1 cellular context compared by ENCODE assay signal in genomic region chr10:97632949-97633884, GRCh38.
TF ChIP-seq lines count a peak whose summit lies in the region.

Gene MORN4, minus strand, starts transcription at chr10:97633500. Its CDS starts 13,847 bp downstream, at chr10:97619653.

TF ChIP-seq in HepG2, 621 proteins besides CTCF, POLR2A, EP300 and RAD21 (continued from another document and continues in another):
- TF ChIP-seq, protein P1, sequence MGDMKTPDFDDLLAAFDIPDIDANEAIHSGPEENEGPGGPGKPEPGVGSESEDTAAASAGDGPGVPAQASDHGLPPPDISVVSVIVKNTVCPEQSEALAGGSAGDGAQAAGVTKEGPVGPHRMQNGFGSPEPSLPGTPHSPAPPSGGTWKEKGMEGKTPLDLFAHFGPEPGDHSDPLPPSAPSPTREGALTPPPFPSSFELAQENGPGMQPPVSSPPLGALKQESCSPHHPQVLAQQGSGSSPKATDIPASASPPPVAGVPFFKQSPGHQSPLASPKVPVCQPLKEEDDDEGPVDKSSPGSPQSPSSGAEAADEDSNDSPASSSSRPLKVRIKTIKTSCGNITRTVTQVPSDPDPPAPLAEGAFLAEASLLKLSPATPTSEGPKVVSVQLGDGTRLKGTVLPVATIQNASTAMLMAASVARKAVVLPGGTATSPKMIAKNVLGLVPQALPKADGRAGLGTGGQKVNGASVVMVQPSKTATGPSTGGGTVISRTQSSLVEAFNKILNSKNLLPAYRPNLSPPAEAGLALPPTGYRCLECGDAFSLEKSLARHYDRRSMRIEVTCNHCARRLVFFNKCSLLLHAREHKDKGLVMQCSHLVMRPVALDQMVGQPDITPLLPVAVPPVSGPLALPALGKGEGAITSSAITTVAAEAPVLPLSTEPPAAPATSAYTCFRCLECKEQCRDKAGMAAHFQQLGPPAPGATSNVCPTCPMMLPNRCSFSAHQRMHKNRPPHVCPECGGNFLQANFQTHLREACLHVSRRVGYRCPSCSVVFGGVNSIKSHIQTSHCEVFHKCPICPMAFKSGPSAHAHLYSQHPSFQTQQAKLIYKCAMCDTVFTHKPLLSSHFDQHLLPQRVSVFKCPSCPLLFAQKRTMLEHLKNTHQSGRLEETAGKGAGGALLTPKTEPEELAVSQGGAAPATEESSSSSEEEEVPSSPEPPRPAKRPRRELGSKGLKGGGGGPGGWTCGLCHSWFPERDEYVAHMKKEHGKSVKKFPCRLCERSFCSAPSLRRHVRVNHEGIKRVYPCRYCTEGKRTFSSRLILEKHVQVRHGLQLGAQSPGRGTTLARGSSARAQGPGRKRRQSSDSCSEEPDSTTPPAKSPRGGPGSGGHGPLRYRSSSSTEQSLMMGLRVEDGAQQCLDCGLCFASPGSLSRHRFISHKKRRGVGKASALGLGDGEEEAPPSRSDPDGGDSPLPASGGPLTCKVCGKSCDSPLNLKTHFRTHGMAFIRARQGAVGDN (CRISPR knock-in tag; IDR thresholded peaks at IDR 0.05) = peak; percentile 91
- TF ChIP-seq ELF3 (CRISPR knock-in tag; IDR thresholded peaks at IDR 0.05) (0 out of 2 replicates have a peak, but pooled peaks have one; percentile 11), ZNF33B (CRISPR knock-in tag; IDR thresholded peaks at IDR 0.05) (peak; percentile 16; the same call in 1 of the 2 replicates), TAF1 (CRISPR knock-in tag; IDR thresholded peaks at IDR 0.05) (peak; percentile 82; the same call in 1 of the 2 replicates), PRDM10 (CRISPR knock-in tag; IDR thresholded peaks at IDR 0.05; ENCODE audit: low read depth) (0 out of 2 replicates have a peak, but pooled peaks have one; percentile 56), POGK (CRISPR knock-in tag; conservative IDR thresholded peaks at IDR 0.05) (peak; percentile 78), MTA1 (CRISPR knock-in tag; IDR thresholded peaks at IDR 0.05; ENCODE audit: borderline replicate concordance) (peak; percentile 49; the same call in 1 of the 2 replicates), SALL2 (CRISPR knock-in tag; IDR thresholded peaks at IDR 0.05) (peak; percentile 64; the same call in 1 of the 2 replicates), AKAP8 (CRISPR knock-in tag; IDR thresholded peaks at IDR 0.05) (0 out of 2 replicates have a peak, but pooled peaks have one; percentile 40), ZNF251 (CRISPR knock-in tag; IDR thresholded peaks at IDR 0.05) (0 out of 2 replicates have a peak, but pooled peaks have one; percentile 44), RNF2 (conservative IDR thresholded peaks at IDR 0.05; ENCODE audit: low read depth) (no peak), STAT6 (CRISPR knock-in tag; IDR thresholded peaks at IDR 0.05; ENCODE audit: borderline replicate concordance) (peak; percentile 32; the same call in 1 of the 2 replicates), HIC2 (CRISPR knock-in tag; IDR thresholded peaks at IDR 0.05; ENCODE audit: low read depth) (no peak), NONO (IDR thresholded peaks at IDR 0.05) (no peak), NONO (CRISPR knock-in tag; conservative IDR thresholded peaks at IDR 0.05) (0 out of 2 replicates have a peak, but pooled peaks have one; percentile 39), LRRFIP1 (CRISPR knock-in tag; conservative IDR thresholded peaks at IDR 0.05) (no peak), ZNF513 (CRISPR knock-in tag; conservative IDR thresholded peaks at IDR 0.05) (no peak), FOXJ3 (CRISPR knock-in tag; IDR thresholded peaks at IDR 0.05; ENCODE audit: borderline replicate concordance) (peak; percentile 12; the same call in 1 of the 2 replicates), KLF11 (CRISPR knock-in tag; IDR thresholded peaks at IDR 0.05) (no peak), ASH2L (IDR thresholded peaks at IDR 0.05; ENCODE audit: insufficient read length, low read depth, low read length) (peak; percentile 58)
- TF ChIP-seq, protein P2, sequence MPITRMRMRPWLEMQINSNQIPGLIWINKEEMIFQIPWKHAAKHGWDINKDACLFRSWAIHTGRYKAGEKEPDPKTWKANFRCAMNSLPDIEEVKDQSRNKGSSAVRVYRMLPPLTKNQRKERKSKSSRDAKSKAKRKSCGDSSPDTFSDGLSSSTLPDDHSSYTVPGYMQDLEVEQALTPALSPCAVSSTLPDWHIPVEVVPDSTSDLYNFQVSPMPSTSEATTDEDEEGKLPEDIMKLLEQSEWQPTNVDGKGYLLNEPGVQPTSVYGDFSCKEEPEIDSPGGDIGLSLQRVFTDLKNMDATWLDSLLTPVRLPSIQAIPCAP (CRISPR knock-in tag; IDR thresholded peaks at IDR 0.05; ENCODE audit: low read depth) = no peak
- TF ChIP-seq, protein P3, sequence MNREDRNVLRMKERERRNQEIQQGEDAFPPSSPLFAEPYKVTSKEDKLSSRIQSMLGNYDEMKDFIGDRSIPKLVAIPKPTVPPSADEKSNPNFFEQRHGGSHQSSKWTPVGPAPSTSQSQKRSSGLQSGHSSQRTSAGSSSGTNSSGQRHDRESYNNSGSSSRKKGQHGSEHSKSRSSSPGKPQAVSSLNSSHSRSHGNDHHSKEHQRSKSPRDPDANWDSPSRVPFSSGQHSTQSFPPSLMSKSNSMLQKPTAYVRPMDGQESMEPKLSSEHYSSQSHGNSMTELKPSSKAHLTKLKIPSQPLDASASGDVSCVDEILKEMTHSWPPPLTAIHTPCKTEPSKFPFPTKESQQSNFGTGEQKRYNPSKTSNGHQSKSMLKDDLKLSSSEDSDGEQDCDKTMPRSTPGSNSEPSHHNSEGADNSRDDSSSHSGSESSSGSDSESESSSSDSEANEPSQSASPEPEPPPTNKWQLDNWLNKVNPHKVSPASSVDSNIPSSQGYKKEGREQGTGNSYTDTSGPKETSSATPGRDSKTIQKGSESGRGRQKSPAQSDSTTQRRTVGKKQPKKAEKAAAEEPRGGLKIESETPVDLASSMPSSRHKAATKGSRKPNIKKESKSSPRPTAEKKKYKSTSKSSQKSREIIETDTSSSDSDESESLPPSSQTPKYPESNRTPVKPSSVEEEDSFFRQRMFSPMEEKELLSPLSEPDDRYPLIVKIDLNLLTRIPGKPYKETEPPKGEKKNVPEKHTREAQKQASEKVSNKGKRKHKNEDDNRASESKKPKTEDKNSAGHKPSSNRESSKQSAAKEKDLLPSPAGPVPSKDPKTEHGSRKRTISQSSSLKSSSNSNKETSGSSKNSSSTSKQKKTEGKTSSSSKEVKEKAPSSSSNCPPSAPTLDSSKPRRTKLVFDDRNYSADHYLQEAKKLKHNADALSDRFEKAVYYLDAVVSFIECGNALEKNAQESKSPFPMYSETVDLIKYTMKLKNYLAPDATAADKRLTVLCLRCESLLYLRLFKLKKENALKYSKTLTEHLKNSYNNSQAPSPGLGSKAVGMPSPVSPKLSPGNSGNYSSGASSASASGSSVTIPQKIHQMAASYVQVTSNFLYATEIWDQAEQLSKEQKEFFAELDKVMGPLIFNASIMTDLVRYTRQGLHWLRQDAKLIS (CRISPR knock-in tag; IDR thresholded peaks at IDR 0.05) = no peak
- TF ChIP-seq, protein P4, sequence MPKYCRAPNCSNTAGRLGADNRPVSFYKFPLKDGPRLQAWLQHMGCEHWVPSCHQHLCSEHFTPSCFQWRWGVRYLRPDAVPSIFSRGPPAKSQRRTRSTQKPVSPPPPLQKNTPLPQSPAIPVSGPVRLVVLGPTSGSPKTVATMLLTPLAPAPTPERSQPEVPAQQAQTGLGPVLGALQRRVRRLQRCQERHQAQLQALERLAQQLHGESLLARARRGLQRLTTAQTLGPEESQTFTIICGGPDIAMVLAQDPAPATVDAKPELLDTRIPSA (CRISPR knock-in tag; IDR thresholded peaks at IDR 0.05; ENCODE audit: borderline replicate concordance) = peak; percentile 86; the same call in 1 of the 2 replicates
